Comparison of ENCODE assay signal across 1 cellular context in the genomic region with DNA sequence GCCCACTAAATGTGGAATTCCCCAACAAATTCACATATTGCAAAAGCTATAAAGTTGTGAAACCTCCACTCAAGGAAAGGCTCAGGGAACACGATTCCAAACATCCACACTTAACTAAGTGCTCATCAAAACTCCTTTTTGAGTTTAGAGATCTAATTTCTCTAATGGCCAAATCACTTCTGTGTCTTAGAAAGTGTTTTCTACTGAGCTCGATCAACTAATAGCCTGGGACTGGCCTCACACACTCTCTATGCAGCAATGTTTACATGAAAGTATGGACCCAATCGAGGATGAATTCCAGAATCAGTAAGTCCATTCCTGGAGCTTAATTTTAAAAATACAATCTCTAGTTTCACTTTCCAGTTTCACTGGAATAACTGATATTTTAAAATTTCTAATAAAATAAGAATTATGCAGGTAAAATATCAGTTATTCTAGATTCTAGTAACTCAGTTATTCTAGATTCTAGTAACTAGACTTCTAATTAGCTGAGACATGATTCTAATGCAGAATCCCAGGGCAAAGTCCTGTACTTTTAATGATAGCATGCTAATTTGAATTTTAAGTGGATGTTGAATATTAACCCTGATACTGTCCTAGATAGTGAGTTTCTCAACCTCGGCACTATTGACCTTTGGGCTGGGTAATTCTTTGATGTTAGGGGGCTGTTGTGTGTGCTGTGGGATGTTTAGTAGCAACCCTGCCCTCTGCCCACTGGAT.
TF ChIP-seq lines count a peak whose summit lies in the region.

No MANE protein-coding gene starts in this region.

TF ChIP-seq in HepG2, 621 proteins besides CTCF, POLR2A, EP300 and RAD21 (continued from another document and continues in another):
- TF ChIP-seq, protein P1, sequence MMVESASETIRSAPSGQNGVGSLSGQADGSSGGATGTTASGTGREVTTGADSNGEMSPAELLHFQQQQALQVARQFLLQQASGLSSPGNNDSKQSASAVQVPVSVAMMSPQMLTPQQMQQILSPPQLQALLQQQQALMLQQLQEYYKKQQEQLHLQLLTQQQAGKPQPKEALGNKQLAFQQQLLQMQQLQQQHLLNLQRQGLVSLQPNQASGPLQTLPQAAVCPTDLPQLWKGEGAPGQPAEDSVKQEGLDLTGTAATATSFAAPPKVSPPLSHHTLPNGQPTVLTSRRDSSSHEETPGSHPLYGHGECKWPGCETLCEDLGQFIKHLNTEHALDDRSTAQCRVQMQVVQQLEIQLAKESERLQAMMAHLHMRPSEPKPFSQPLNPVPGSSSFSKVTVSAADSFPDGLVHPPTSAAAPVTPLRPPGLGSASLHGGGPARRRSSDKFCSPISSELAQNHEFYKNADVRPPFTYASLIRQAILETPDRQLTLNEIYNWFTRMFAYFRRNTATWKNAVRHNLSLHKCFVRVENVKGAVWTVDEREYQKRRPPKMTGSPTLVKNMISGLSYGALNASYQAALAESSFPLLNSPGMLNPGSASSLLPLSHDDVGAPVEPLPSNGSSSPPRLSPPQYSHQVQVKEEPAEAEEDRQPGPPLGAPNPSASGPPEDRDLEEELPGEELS (CRISPR knock-in tag; IDR thresholded peaks at IDR 0.05), result peak; percentile 95
- TF ChIP-seq SP140L (CRISPR knock-in tag; IDR thresholded peaks at IDR 0.05; ENCODE audit: borderline replicate concordance) (0 out of 2 replicates have a peak, but pooled peaks have one; percentile 65), SOX13 (IDR thresholded peaks at IDR 0.05) (peak; percentile 83), SOX13 (CRISPR knock-in tag; conservative IDR thresholded peaks at IDR 0.05 in 1 of 2, IDR thresholded peaks at IDR 0.05 in 1 of 2) (peak in 1 of 2 experiments; percentile 89; a peak in 2 of 4 replicates), FOSL2 (CRISPR knock-in tag; IDR thresholded peaks at IDR 0.05) (peak; percentile 62; the same call in 1 of the 2 replicates), MEF2D (CRISPR knock-in tag; IDR thresholded peaks at IDR 0.05) (peak; percentile 65), HNF4G (IDR thresholded peaks at IDR 0.05; ENCODE audit: borderline replicate concordance, low read depth, low read length) (peak; percentile 99), HNF4G (CRISPR knock-in tag; IDR thresholded peaks at IDR 0.05; ENCODE audit: borderline replicate concordance, low read depth) (peak; percentile 91), ZNF564 (CRISPR knock-in tag; IDR thresholded peaks at IDR 0.05) (no peak), ZNF235 (CRISPR knock-in tag; IDR thresholded peaks at IDR 0.05; ENCODE audit: borderline replicate concordance) (no peak), POLR2AphosphoS2 (IDR thresholded peaks at IDR 0.05; ENCODE audit: low read depth, low read length) (no peak), FOXA1 (IDR thresholded peaks at IDR 0.05) (peak; percentile 47; the same call in 1 of the 2 replicates), FOXA1 (CRISPR knock-in tag; IDR thresholded peaks at IDR 0.05) (peak; percentile 91), SALL1 (CRISPR knock-in tag; IDR thresholded peaks at IDR 0.05) (peak; percentile 94), POGZ (CRISPR knock-in tag; IDR thresholded peaks at IDR 0.05) (peak; percentile 51), TCF7 (IDR thresholded peaks at IDR 0.05; ENCODE audit: low read depth) (peak; percentile 97), KLF12 (CRISPR knock-in tag; IDR thresholded peaks at IDR 0.05; ENCODE audit: borderline replicate concordance) (peak; percentile 50; the same call in 1 of the 2 replicates), ZNF841 (CRISPR knock-in tag; IDR thresholded peaks at IDR 0.05; ENCODE audit: borderline replicate concordance) (no peak), ZNF703 (CRISPR knock-in tag; IDR thresholded peaks at IDR 0.05; ENCODE audit: borderline replicate concordance) (no peak), CREM (IDR thresholded peaks at IDR 0.05) (peak; percentile 77), CREM (CRISPR knock-in tag; IDR thresholded peaks at IDR 0.05) (no peak), HMG20B (CRISPR knock-in tag; conservative IDR thresholded peaks at IDR 0.05) (peak; percentile 75; the same call in 1 of the 2 replicates), ZEB1 (IDR thresholded peaks at IDR 0.05; ENCODE audit: insufficient replicate concordance, low read depth) (peak; percentile 39), ZNF75D (CRISPR knock-in tag; IDR thresholded peaks at IDR 0.05; ENCODE audit: borderline replicate concordance) (no peak), POLR2G (IDR thresholded peaks at IDR 0.05; ENCODE audit: low read depth, low read length) (peak; percentile 43; the same call in 1 of the 2 replicates), DNMT3B (CRISPR knock-in tag; conservative IDR thresholded peaks at IDR 0.05) (no peak), TBX2 (CRISPR knock-in tag; IDR thresholded peaks at IDR 0.05; ENCODE audit: borderline replicate concordance) (peak; percentile 68; the same call in 1 of the 2 replicates)
- TF ChIP-seq, protein P2, sequence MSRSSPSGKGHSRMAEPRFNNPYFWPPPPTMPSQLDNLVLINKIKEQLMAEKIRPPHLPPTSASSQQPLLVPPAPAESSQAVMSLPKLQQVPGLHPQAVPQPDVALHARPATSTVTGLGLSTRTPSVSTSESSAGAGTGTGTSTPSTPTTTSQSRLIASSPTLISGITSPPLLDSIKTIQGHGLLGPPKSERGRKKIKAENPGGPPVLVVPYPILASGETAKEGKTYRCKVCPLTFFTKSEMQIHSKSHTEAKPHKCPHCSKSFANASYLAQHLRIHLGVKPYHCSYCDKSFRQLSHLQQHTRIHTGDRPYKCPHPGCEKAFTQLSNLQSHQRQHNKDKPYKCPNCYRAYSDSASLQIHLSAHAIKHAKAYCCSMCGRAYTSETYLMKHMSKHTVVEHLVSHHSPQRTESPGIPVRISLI (CRISPR knock-in tag; IDR thresholded peaks at IDR 0.05; ENCODE audit: borderline replicate concordance), result peak; percentile 38; the same call in 1 of the 2 replicates
- TF ChIP-seq, protein P3, sequence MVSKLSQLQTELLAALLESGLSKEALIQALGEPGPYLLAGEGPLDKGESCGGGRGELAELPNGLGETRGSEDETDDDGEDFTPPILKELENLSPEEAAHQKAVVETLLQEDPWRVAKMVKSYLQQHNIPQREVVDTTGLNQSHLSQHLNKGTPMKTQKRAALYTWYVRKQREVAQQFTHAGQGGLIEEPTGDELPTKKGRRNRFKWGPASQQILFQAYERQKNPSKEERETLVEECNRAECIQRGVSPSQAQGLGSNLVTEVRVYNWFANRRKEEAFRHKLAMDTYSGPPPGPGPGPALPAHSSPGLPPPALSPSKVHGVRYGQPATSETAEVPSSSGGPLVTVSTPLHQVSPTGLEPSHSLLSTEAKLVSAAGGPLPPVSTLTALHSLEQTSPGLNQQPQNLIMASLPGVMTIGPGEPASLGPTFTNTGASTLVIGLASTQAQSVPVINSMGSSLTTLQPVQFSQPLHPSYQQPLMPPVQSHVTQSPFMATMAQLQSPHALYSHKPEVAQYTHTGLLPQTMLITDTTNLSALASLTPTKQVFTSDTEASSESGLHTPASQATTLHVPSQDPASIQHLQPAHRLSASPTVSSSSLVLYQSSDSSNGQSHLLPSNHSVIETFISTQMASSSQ (IDR thresholded peaks at IDR 0.05; ENCODE audit: low read depth), result peak; percentile 97
- TF ChIP-seq, protein P3 (CRISPR knock-in tag; IDR thresholded peaks at IDR 0.05; ENCODE audit: borderline replicate concordance), result peak; percentile 97
- TF ChIP-seq, protein P4, sequence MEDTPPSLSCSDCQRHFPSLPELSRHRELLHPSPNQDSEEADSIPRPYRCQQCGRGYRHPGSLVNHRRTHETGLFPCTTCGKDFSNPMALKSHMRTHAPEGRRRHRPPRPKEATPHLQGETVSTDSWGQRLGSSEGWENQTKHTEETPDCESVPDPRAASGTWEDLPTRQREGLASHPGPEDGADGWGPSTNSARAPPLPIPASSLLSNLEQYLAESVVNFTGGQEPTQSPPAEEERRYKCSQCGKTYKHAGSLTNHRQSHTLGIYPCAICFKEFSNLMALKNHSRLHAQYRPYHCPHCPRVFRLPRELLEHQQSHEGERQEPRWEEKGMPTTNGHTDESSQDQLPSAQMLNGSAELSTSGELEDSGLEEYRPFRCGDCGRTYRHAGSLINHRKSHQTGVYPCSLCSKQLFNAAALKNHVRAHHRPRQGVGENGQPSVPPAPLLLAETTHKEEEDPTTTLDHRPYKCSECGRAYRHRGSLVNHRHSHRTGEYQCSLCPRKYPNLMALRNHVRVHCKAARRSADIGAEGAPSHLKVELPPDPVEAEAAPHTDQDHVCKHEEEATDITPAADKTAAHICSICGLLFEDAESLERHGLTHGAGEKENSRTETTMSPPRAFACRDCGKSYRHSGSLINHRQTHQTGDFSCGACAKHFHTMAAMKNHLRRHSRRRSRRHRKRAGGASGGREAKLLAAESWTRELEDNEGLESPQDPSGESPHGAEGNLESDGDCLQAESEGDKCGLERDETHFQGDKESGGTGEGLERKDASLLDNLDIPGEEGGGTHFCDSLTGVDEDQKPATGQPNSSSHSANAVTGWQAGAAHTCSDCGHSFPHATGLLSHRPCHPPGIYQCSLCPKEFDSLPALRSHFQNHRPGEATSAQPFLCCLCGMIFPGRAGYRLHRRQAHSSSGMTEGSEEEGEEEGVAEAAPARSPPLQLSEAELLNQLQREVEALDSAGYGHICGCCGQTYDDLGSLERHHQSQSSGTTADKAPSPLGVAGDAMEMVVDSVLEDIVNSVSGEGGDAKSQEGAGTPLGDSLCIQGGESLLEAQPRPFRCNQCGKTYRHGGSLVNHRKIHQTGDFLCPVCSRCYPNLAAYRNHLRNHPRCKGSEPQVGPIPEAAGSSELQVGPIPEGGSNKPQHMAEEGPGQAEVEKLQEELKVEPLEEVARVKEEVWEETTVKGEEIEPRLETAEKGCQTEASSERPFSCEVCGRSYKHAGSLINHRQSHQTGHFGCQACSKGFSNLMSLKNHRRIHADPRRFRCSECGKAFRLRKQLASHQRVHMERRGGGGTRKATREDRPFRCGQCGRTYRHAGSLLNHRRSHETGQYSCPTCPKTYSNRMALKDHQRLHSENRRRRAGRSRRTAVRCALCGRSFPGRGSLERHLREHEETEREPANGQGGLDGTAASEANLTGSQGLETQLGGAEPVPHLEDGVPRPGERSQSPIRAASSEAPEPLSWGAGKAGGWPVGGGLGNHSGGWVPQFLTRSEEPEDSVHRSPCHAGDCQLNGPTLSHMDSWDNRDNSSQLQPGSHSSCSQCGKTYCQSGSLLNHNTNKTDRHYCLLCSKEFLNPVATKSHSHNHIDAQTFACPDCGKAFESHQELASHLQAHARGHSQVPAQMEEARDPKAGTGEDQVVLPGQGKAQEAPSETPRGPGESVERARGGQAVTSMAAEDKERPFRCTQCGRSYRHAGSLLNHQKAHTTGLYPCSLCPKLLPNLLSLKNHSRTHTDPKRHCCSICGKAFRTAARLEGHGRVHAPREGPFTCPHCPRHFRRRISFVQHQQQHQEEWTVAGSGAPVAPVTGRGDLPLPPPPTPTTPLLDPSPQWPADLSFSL (CRISPR knock-in tag; IDR thresholded peaks at IDR 0.05), result peak; percentile 82
- TF ChIP-seq, protein P5, sequence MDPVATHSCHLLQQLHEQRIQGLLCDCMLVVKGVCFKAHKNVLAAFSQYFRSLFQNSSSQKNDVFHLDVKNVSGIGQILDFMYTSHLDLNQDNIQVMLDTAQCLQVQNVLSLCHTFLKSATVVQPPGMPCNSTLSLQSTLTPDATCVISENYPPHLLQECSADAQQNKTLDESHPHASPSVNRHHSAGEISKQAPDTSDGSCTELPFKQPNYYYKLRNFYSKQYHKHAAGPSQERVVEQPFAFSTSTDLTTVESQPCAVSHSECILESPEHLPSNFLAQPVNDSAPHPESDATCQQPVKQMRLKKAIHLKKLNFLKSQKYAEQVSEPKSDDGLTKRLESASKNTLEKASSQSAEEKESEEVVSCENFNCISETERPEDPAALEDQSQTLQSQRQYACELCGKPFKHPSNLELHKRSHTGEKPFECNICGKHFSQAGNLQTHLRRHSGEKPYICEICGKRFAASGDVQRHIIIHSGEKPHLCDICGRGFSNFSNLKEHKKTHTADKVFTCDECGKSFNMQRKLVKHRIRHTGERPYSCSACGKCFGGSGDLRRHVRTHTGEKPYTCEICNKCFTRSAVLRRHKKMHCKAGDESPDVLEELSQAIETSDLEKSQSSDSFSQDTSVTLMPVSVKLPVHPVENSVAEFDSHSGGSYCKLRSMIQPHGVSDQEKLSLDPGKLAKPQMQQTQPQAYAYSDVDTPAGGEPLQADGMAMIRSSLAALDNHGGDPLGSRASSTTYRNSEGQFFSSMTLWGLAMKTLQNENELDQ (CRISPR knock-in tag; IDR thresholded peaks at IDR 0.05; ENCODE audit: borderline replicate concordance), result 0 out of 2 replicates have a peak, but pooled peaks have one; percentile 57
- TF ChIP-seq, protein P6, sequence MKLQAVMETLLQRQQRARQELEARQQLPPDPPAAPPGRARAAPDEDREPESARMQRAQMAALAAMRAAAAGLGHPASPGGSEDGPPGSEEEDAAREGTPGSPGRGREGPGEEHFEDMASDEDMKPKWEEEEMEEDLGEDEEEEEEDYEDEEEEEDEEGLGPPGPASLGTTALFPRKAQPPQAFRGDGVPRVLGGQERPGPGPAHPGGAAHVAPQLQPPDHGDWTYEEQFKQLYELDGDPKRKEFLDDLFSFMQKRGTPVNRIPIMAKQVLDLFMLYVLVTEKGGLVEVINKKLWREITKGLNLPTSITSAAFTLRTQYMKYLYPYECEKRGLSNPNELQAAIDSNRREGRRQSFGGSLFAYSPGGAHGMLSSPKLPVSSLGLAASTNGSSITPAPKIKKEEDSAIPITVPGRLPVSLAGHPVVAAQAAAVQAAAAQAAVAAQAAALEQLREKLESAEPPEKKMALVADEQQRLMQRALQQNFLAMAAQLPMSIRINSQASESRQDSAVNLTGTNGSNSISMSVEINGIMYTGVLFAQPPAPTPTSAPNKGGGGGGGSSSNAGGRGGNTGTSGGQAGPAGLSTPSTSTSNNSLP (IDR thresholded peaks at IDR 0.05; ENCODE audit: low read depth, low read length), result peak; percentile 99
- TF ChIP-seq, protein P7, sequence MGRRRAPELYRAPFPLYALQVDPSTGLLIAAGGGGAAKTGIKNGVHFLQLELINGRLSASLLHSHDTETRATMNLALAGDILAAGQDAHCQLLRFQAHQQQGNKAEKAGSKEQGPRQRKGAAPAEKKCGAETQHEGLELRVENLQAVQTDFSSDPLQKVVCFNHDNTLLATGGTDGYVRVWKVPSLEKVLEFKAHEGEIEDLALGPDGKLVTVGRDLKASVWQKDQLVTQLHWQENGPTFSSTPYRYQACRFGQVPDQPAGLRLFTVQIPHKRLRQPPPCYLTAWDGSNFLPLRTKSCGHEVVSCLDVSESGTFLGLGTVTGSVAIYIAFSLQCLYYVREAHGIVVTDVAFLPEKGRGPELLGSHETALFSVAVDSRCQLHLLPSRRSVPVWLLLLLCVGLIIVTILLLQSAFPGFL (CRISPR knock-in tag; IDR thresholded peaks at IDR 0.05), result no peak
